ENCODE assay signal across 29 cellular contexts in the genomic region with DNA sequence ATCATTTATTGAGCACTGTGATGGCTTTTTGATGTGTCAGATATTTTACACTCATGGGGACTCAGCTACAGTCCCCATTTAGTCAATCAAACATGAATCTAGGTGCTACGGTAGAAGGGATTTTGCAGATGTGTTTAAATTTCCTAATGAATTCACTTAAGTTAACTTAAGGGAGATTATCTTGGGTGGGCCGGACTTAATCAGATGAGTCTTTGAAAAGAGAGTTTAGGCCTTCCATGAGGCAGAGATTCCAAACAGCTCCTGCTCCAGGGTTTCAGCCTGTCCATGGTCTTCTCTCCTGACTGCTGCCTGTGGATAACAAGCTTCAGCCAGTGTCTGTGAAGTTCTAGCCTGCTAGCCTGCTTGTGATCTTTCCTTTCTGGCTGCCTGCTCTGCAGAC.
"Had no signal": no experiment of that assay in that cellular context is flagged by ENCODE, and none has a peak within 500 bp of the region (broad histone marks: within the 10 kb centered on the region; RNA-seq: fewer than 3 reads in every experiment).

No MANE protein-coding gene starts in this region.

- DNase-seq: colonic mucosa; cortex of kidney; dermis blood vessel endothelial cell; dorsolateral prefrontal cortex; effector CD4-positive, alpha-beta T cell; effector CD8-positive, alpha-beta T cell; effector memory CD4-positive, alpha-beta T cell; effector memory CD8-positive, alpha-beta T cell; endodermal cell; erythroblast; esophagus squamous epithelium; foreskin fibroblast; foreskin keratinocyte; foreskin melanocyte; gastrocnemius medialis; glutamatergic neuron; head of caudate nucleus; heart left ventricle; heart right ventricle had no signal

- H3K36me3 ChIP-seq: colonic mucosa, esophagus muscularis mucosa, esophagus squamous epithelium, gastrocnemius medialis, gastroesophageal sphincter, heart left ventricle, heart right ventricle had no signal

- H3K4me3 Mint-ChIP-seq: dendritic cell treated with granulocyte-macrophage colony-stimulating factor and Interleukin-4, amounts not matched to agents 40 ng/mL and 50 ng/mL, for 4 days; effector memory CD8-positive, alpha-beta T cell; endodermal cell had no signal

- H3K27ac ChIP-seq: colonic mucosa, coronary artery, dorsolateral prefrontal cortex, epithelial cell of prostate, esophagus muscularis mucosa, esophagus squamous epithelium, foreskin keratinocyte, gastrocnemius medialis, gastroesophageal sphincter, heart left ventricle, heart right ventricle had no signal

- FAIRE-seq: colon, endometrium, endothelial cell of umbilical vein, frontal cortex had no signal

- H3K4me1 ChIP-seq: colonic mucosa, esophagus muscularis mucosa, esophagus squamous epithelium, foreskin keratinocyte, gastrocnemius medialis, gastroesophageal sphincter, heart left ventricle, heart right ventricle had no signal

- H3K27me3 ChIP-seq: colonic mucosa, esophagus muscularis mucosa, esophagus squamous epithelium, foreskin keratinocyte, gastrocnemius medialis, gastroesophageal sphincter, heart left ventricle, heart right ventricle had no signal

- H3K27me3 Mint-ChIP-seq: dendritic cell treated with granulocyte-macrophage colony-stimulating factor and Interleukin-4, amounts not matched to agents 40 ng/mL and 50 ng/mL, for 4 days had no signal

- H3K4me1 Mint-ChIP-seq: endodermal cell had no signal

- H3K4me3 ChIP-seq: colonic mucosa, coronary artery, dorsolateral prefrontal cortex, esophagus muscularis mucosa, esophagus squamous epithelium, gastrocnemius medialis, gastroesophageal sphincter, heart left ventricle, heart right ventricle had no signal

- H3K27ac Mint-ChIP-seq: dendritic cell treated with granulocyte-macrophage colony-stimulating factor and Interleukin-4, amounts not matched to agents 40 ng/mL and 50 ng/mL, for 4 days; effector memory CD8-positive, alpha-beta T cell; endodermal cell had no signal

- ATAC-seq: effector memory CD8-positive, alpha-beta T cell; esophagus mucosa; foreskin keratinocyte; gastrocnemius medialis; gastroesophageal sphincter; heart left ventricle; heart right ventricle had no signal

- H3K9me3 Mint-ChIP-seq: dendritic cell treated with granulocyte-macrophage colony-stimulating factor and Interleukin-4, amounts not matched to agents 40 ng/mL and 50 ng/mL, for 4 days; effector memory CD8-positive, alpha-beta T cell had no signal

- H3K9me3 ChIP-seq: colonic mucosa, esophagus muscularis mucosa, esophagus squamous epithelium, gastrocnemius medialis, gastroesophageal sphincter, heart left ventricle, heart right ventricle had no signal
